10 cellular contexts compared by ENCODE assay signal in genomic region chr2:122643725-122644329, GRCh38.
DNase-seq lines count a peak whose midpoint lies in the region; ATAC-seq and TF ChIP-seq lines count a peak whose summit lies in the region.
"Had no signal": no experiment of that assay in that cellular context is flagged by ENCODE, and none has a peak within 500 bp of the region (broad histone marks: within the 10 kb centered on the region; RNA-seq: fewer than 3 reads in every experiment).

No MANE protein-coding gene starts in this region.

- no peaks in the 10 kb centered on the region for H3K27me3 ChIP-seq in adrenal gland
- H3K27me3 ChIP-seq: cardiac muscle cell had no signal

- H3K36me3 ChIP-seq in adrenal gland (replicated peaks in 1 of 2), result no peaks in the 10 kb centered on the region
- H3K36me3 ChIP-seq: cardiac muscle cell had no signal

- no peaks in the 10 kb centered on the region for H3K9me3 ChIP-seq in adrenal gland (replicated peaks in 1 of 3)

- no peak overlapping the region for H3K27ac ChIP-seq in adrenal gland
- H3K27ac ChIP-seq: cardiac muscle cell had no signal

- WGBS in adrenal gland, 4 donors, result 58 to 78% (median 66%) methylated on average over 1 of the region's 1 CpG

- DNase-seq in G401 (ENCODE audit: low spot score) (peak; percentile 3), NCI-H187 treated with DMSO at 0.1 percent for 48 hours (lab: John Stamatoyannopoulos, UW) (peak; percentile 23), adrenal gland (peak; percentile 41 to 83 (median 48)), left lobe of liver (ENCODE audit: low spot score) (no peak), NK-92 (lab: John Stamatoyannopoulos, UW; ENCODE audit: unreplicated experiment) (no peak), HEK293T (ENCODE audit: extremely low spot score) (no peak)
- DNase-seq in activated effector memory CD4-positive, alpha-beta T cell treated with anti-CD3 and anti-CD28 coated beads, Interleukin-2, amount 50 U/mL, for 16 hours, result no peak

- CTCF ChIA-PET in HEK293T (lab: Yijun Ruan, JAX), result no interaction called here

- intact Hi-C loops in adrenal gland (cut with DNase I), result no loop called here

- no peak for TF ChIP-seq POLR2A in adrenal gland (IDR thresholded peaks at IDR 0.05)

- TF ChIP-seq CTCF in adrenal gland (IDR thresholded peaks at IDR 0.05), result no peak

- in situ Hi-C loops in G401 (cut with HindIII; ENCODE audit: low sequenced_read_pairs), result no loop called here

- ATAC-seq in left lobe of liver (peak; percentile 46), HG03045 (IDR thresholded peaks at IDR 0.05; ENCODE audit: unreplicated experiment) (no peak)
- ATAC-seq: K562 had no signal

- POLR2A ChIA-PET in HEK293T (lab: Yijun Ruan, JAX), result no interaction called here

- H3K4me3 ChIP-seq in adrenal gland, result no peak overlapping the region
- H3K4me3 ChIP-seq: cardiac muscle cell, K562 had no signal

- peaks cover 0 to 5% of the 10 kb centered on the region in 2 donors for H3K4me1 ChIP-seq in adrenal gland (replicated peaks in 1 of 2)

TF ChIP-seq in HEK293T, 16 proteins besides CTCF, POLR2A, EP300 and RAD21:
- TF ChIP-seq FOXA1 (IDR thresholded peaks at IDR 0.05) (no peak), TARDBP (IDR thresholded peaks at IDR 0.05) (no peak), HDGF (IDR thresholded peaks at IDR 0.05; ENCODE audit: borderline replicate concordance) (no peak), L3MBTL2 (conservative IDR thresholded peaks at IDR 0.05) (no peak), NFRKB (IDR thresholded peaks at IDR 0.05) (no peak), FOXM1 (IDR thresholded peaks at IDR 0.05; ENCODE audit: borderline replicate concordance) (no peak), LEF1 (IDR thresholded peaks at IDR 0.05; ENCODE audit: borderline replicate concordance) (no peak), FOXK2 (IDR thresholded peaks at IDR 0.05) (no peak), CTBP1 (IDR thresholded peaks at IDR 0.05; ENCODE audit: borderline replicate concordance) (no peak), SUZ12 (IDR thresholded peaks at IDR 0.05) (no peak), BHLHE40 (IDR thresholded peaks at IDR 0.05; ENCODE audit: borderline replicate concordance) (no peak), ARNT (IDR thresholded peaks at IDR 0.05) (no peak), SP1 (IDR thresholded peaks at IDR 0.05) (no peak), ZNF384 (IDR thresholded peaks at IDR 0.05) (no peak), ELF4 (IDR thresholded peaks at IDR 0.05) (no peak)
- TF ChIP-seq, protein P1, sequence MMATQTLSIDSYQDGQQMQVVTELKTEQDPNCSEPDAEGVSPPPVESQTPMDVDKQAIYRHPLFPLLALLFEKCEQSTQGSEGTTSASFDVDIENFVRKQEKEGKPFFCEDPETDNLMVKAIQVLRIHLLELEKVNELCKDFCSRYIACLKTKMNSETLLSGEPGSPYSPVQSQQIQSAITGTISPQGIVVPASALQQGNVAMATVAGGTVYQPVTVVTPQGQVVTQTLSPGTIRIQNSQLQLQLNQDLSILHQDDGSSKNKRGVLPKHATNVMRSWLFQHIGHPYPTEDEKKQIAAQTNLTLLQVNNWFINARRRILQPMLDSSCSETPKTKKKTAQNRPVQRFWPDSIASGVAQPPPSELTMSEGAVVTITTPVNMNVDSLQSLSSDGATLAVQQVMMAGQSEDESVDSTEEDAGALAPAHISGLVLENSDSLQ (IDR thresholded peaks at IDR 0.05), result no peak

Comparison
In these comparisons a context has a peak if more than half of its experiments do, and no peak if none do; other contexts are left out.
1. DNase-seq: peak in G401 (single experiment), NCI-H187 treated with DMSO at 0.1 percent for 48 hours (single experiment) and adrenal gland (7 of 7); none in left lobe of liver (single experiment), NK-92 (single experiment), activated effector memory CD4-positive, alpha-beta T cell treated with anti-CD3 and anti-CD28 coated beads, Interleukin-2, amount 50 U/mL, for 16 hours (single experiment) and HEK293T (single experiment).